ENCODE assay signal across 8 cellular contexts in the genomic region with DNA sequence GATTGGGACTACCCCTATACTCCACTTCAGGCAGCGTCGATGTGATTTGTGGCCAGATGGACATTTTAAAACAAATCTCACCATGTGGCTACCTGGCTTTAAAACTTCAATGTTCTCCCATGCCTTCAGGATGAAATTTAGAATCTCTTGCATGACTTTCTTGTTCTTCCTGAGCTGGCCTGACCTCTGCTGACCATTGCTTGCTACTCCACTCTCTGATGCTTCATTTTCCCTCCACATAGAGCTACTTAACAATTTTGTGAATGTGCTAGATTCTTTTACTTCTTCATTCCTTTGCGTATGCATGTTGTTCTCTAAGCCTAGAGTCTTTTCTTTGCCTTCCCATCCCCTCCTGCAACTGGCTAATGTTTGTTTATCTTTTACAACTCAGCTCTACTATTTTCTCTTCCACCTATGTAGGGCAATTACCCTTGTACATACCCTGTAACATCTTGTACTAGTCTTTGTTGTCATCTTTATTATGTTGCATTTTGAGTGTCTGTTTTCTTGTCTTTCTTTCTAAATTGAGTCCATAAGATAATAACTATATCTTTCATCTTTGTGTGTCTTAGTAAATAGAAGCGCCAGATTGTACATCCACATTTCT. TPM values are rescaled to one million over a fixed set of nuclear protein-coding genes. Genes with fewer than 3 reads are reported as not detected.
DNase-seq lines count a peak whose midpoint lies in the region; ATAC-seq and TF ChIP-seq lines count a peak whose summit lies in the region.

No MANE protein-coding gene starts in this region.

- peak; percentile 29 to 61 (median 35) for TF ChIP-seq CTCF in upper lobe of left lung (IDR thresholded peaks at IDR 0.05)

- no peak overlapping the region for H3K27ac Mint-ChIP-seq in activated T-helper 1 cell treated with anti-CD3 and anti-CD28 coated beads, Interleukin-12 subunit alpha, Interleukin-12 subunit beta, Interleukin-2, Interleukin-4 antibody, amounts not matched to agents 30 ng/mL and 10 ng/mL and 1 ng/mL, durations not matched to agents 14 hours and 24 hours and 36 hours
- peak overlapping the region in 1 of 6 donors; percentile 65 for H3K27ac Mint-ChIP-seq in immature natural killer cell

- H3K4me1 Mint-ChIP-seq in activated T-helper 1 cell treated with anti-CD3 and anti-CD28 coated beads, Interleukin-12 subunit alpha, Interleukin-12 subunit beta, Interleukin-2, Interleukin-4 antibody, amounts not matched to agents 30 ng/mL and 10 ng/mL and 1 ng/mL, durations not matched to agents 14 hours and 24 hours and 36 hours (ENCODE audit: low read depth) = no peaks in the 10 kb centered on the region
- H3K4me1 Mint-ChIP-seq in immature natural killer cell = peaks cover 2 to 8% of the 10 kb centered on the region in 2 donors

- H3K9me3 Mint-ChIP-seq in activated T-helper 1 cell treated with anti-CD3 and anti-CD28 coated beads, Interleukin-12 subunit alpha, Interleukin-12 subunit beta, Interleukin-2, Interleukin-4 antibody, amounts not matched to agents 30 ng/mL and 10 ng/mL and 1 ng/mL, durations not matched to agents 14 hours and 24 hours and 36 hours = no peaks in the 10 kb centered on the region
- H3K9me3 Mint-ChIP-seq in immature natural killer cell = no peaks in the 10 kb centered on the region

- no peaks in the 10 kb centered on the region for H3K27me3 ChIP-seq in upper lobe of left lung

- no peaks in the 10 kb centered on the region for H3K27me3 Mint-ChIP-seq in activated T-helper 1 cell treated with anti-CD3 and anti-CD28 coated beads, Interleukin-12 subunit alpha, Interleukin-12 subunit beta, Interleukin-2, Interleukin-4 antibody, amounts not matched to agents 30 ng/mL and 10 ng/mL and 1 ng/mL, durations not matched to agents 14 hours and 24 hours and 36 hours (ENCODE audit: insufficient read depth)
- H3K27me3 Mint-ChIP-seq in immature natural killer cell (ENCODE audit: low read depth in 3 of 3) = no peaks in the 10 kb centered on the region

- TF ChIP-seq POLR2A in upper lobe of left lung (IDR thresholded peaks at IDR 0.05) = no peak

- H3K4me1 ChIP-seq in upper lobe of left lung = no peaks in the 10 kb centered on the region

- no peak overlapping the region for H3K27ac ChIP-seq in upper lobe of left lung

- WGBS in upper lobe of left lung, 2 donors = 85 to 96% methylated on average over 4 of the region's 4 CpGs

- H3K4me3 ChIP-seq in upper lobe of left lung = no peak overlapping the region

- H3K9me3 ChIP-seq in upper lobe of left lung = no peaks in the 10 kb centered on the region

- DNase-seq in NCI-H2227 (lab: John Stamatoyannopoulos, UW; ENCODE audit: unreplicated experiment) = peak; percentile 9
- DNase-seq in NCI-H2227 treated with DMSO at 0.1 percent for 48 hours (lab: John Stamatoyannopoulos, UW) = no peak
- peak; percentile 67 to 78 for DNase-seq in Kasumi-1 (lab: John Stamatoyannopoulos, UW)
- DNase-seq in activated T-helper 1 cell treated with anti-CD3 and anti-CD28 coated beads, Interleukin-12 subunit alpha, Interleukin-12 subunit beta, Interleukin-2, Interleukin-4 antibody, amounts not matched to agents 30 ng/mL and 10 ng/mL and 1 ng/mL, durations not matched to agents 14 hours and 24 hours and 36 hours (ENCODE audit: low spot score) = peak; percentile 11
- DNase-seq in immature natural killer cell = peak; percentile 20 to 41 (median 22)
- no peak for DNase-seq in upper lobe of left lung

- H3K36me3 Mint-ChIP-seq in activated T-helper 1 cell treated with anti-CD3 and anti-CD28 coated beads, Interleukin-12 subunit alpha, Interleukin-12 subunit beta, Interleukin-2, Interleukin-4 antibody, amounts not matched to agents 30 ng/mL and 10 ng/mL and 1 ng/mL, durations not matched to agents 14 hours and 24 hours and 36 hours (ENCODE audit: low read depth) = peaks cover 24% of the 10 kb centered on the region
- peaks cover 9 to 24% (median 17%) of the 10 kb centered on the region in 3 donors for H3K36me3 Mint-ChIP-seq in immature natural killer cell

- intact Hi-C loops in activated T-helper 1 cell treated with anti-CD3 and anti-CD28 coated beads, Interleukin-12 subunit alpha, Interleukin-12 subunit beta, Interleukin-2, Interleukin-4 antibody, amounts not matched to agents 30 ng/mL and 10 ng/mL and 1 ng/mL, durations not matched to agents 14 hours and 24 hours and 36 hours (cut with micrococcal nuclease) = loop anchor here (1.0 to 5.0 kb wide), 2 partner anchors 195 to 442 kb away; no protein-coding TSS in a partner anchor

- no peak overlapping the region for H3K4me3 Mint-ChIP-seq in activated T-helper 1 cell treated with anti-CD3 and anti-CD28 coated beads, Interleukin-12 subunit alpha, Interleukin-12 subunit beta, Interleukin-2, Interleukin-4 antibody, amounts not matched to agents 30 ng/mL and 10 ng/mL and 1 ng/mL, durations not matched to agents 14 hours and 24 hours and 36 hours
- no peak overlapping the region for H3K4me3 Mint-ChIP-seq in immature natural killer cell

- TF ChIP-seq EP300 in upper lobe of left lung (IDR thresholded peaks at IDR 0.05) = no peak

- H3K36me3 ChIP-seq in upper lobe of left lung = peaks cover 4 to 59% (median 28%) of the 10 kb centered on the region in 4 donors

- ATAC-seq in upper lobe of left lung (ENCODE audit: low FRiP score in 2 of 2) (no peak), HG02759 (IDR thresholded peaks at IDR 0.05; ENCODE audit: unreplicated experiment) (no peak), GM21576 (IDR thresholded peaks at IDR 0.05; ENCODE audit: unreplicated experiment) (no peak)

RNA-seq across cellular contexts. Expression of gene YLPM1, which starts 41.2 kb away (rescaled TPM):
- 70.4 and 73.7 TPM in 2 replicates for total RNA-seq in activated T-helper 1 cell treated with anti-CD3 and anti-CD28 coated beads, Interleukin-12 subunit alpha, Interleukin-12 subunit beta, Interleukin-2, Interleukin-4 antibody, amounts not matched to agents 30 ng/mL and 10 ng/mL and 1 ng/mL, durations not matched to agents 14 hours and 24 hours and 36 hours
- polyA plus RNA-seq in immature natural killer cell = 10 to 100 TPM in 1 of 3 donors, 1 to 10 TPM in 2; 3.8 to 17.2 (median 4.8) TPM
- total RNA-seq in upper lobe of left lung = 10 to 100 TPM; 38.8 to 85.9 (median 45.6) TPM

Comparison
In these comparisons a context has a peak if more than half of its experiments do, and no peak if none do; other contexts are left out.
1. DNase-seq: peak in NCI-H2227 (single experiment), Kasumi-1 (2 of 2), activated T-helper 1 cell treated with anti-CD3 and anti-CD28 coated beads, Interleukin-12 subunit alpha, Interleukin-12 subunit beta, Interleukin-2, Interleukin-4 antibody, amounts not matched to agents 30 ng/mL and 10 ng/mL and 1 ng/mL, durations not matched to agents 14 hours and 24 hours and 36 hours (single experiment) and immature natural killer cell (3 of 3); none in NCI-H2227 treated with DMSO at 0.1 percent for 48 hours (single experiment) and upper lobe of left lung (0 of 2).